8 cellular contexts compared by ENCODE assay signal in genomic region chr11:451738-452137, GRCh38. TPM values are rescaled to one million over a fixed set of nuclear protein-coding genes. Genes with fewer than 3 reads are reported as not detected.
DNase-seq lines count a peak whose midpoint lies in the region; ATAC-seq and TF ChIP-seq lines count a peak whose summit lies in the region.
"Had no signal": no experiment of that assay in that cellular context is flagged by ENCODE, and none has a peak within 500 bp of the region (broad histone marks: within the 10 kb centered on the region; RNA-seq: fewer than 3 reads in every experiment).

No MANE protein-coding gene starts in this region.

- H3K9me3 Mint-ChIP-seq in H9: peaks cover 0 to 2% of the 10 kb centered on the region in 2 experiments; a peak in 2 of 5 replicates
- no peaks in the 10 kb centered on the region for H3K9me3 Mint-ChIP-seq in T-cell

- no peak overlapping the region for H2BK20ac ChIP-seq in H9 (ENCODE audit: low read depth, low read length, poor library complexity, severe bottlenecking)

- H3K79me2 ChIP-seq in H9 (ENCODE audit: insufficient read depth, low read length) (peaks cover 5% of the 10 kb centered on the region; the same call in 1 of the 2 replicates), fibroblast of lung (ENCODE audit: control insufficient read depth, insufficient read depth, low read length) (peaks cover 38% of the 10 kb centered on the region)

- H2BK5ac ChIP-seq in H9 (ENCODE audit: insufficient read length, low read length): no peak overlapping the region

- H3K9me3 ChIP-seq in H9 (ENCODE audit: control insufficient read depth, low read depth, low read length): no peaks in the 10 kb centered on the region
- no peaks in the 10 kb centered on the region for H3K9me3 ChIP-seq in fibroblast of lung (ENCODE audit: control insufficient read depth, insufficient read depth, low read depth, low read length)
- no peaks in the 10 kb centered on the region for H3K9me3 ChIP-seq in skeletal muscle tissue (ENCODE audit: control insufficient read depth in 3 of 3, low read length in 3 of 3)

- H2AFZ ChIP-seq in H9 (ENCODE audit: low read length) (no peak overlapping the region), fibroblast of lung (ENCODE audit: low read length) (no peak overlapping the region)

- H3K18ac ChIP-seq in H9 (ENCODE audit: insufficient read length, low read depth, low read length): no peak overlapping the region

- no peak overlapping the region for H3K23ac ChIP-seq in H9 (ENCODE audit: insufficient read length, low read depth, low read length)

- H3K27ac ChIP-seq in H9 (ENCODE audit: insufficient read length, low read depth, low read length): no peak overlapping the region
- no peak overlapping the region for H3K27ac ChIP-seq in fibroblast of lung (ENCODE audit: insufficient read depth, low read length)
- no peak overlapping the region for H3K27ac ChIP-seq in skeletal muscle tissue (ENCODE audit: low read depth, low read length)

- DNase-seq in H9 (no peak), T-cell (no peak), fibroblast of lung (ENCODE audit: low read depth in 2 of 2) (no peak), kidney glomerular epithelial cell (lab: John Stamatoyannopoulos, UW) (no peak)

- no CpG with 5 or more reads among the region's 14 CpGs for WGBS in H9 (ENCODE audit: extremely low coverage, insufficient read length, low lambda C conversion rate)

- no peak overlapping the region for H3K27ac Mint-ChIP-seq in H9
- H3K27ac Mint-ChIP-seq in T-cell: peak overlapping the region in 1 of 2 donors; percentile 88

- no peak overlapping the region for H4K91ac ChIP-seq in H9 (ENCODE audit: insufficient read length, low read depth, low read length)

- H3K79me1 ChIP-seq in H9 (ENCODE audit: insufficient read depth, low read depth, low read length, poor library complexity, severe bottlenecking): peaks cover 7% of the 10 kb centered on the region

- H3K4me3 ChIP-seq in fibroblast of lung (replicated peaks in 1 of 4; ENCODE audit: control extremely low read depth in 1 of 4, insufficient read depth in 1 of 4, low read depth in 3 of 4, low read length in 4 of 4): peak overlapping the region; percentile 78 to 90 (median 86)
- peak overlapping the region in 2 of 3 donors; percentile 84 for H3K4me3 ChIP-seq in skeletal muscle tissue (ENCODE audit: low read length in 3 of 3)

- H3K36me3 ChIP-seq in fibroblast of lung (ENCODE audit: control insufficient read depth, insufficient read depth, low read length) (peaks cover 16% of the 10 kb centered on the region), skeletal muscle tissue (ENCODE audit: control insufficient read depth in 3 of 3, insufficient read depth in 3 of 3, low read length in 3 of 3) (peaks cover 15 to 23% (median 17%) of the 10 kb centered on the region in 3 donors)

- H3K36me3 Mint-ChIP-seq in H9 (ENCODE audit: insufficient read depth in 1 of 3, low read depth in 3 of 3) (peaks cover 14 to 37% (median 28%) of the 10 kb centered on the region in 3 experiments; a peak in 6 of 7 replicates), T-cell (peaks cover 12% of the 10 kb centered on the region)

- no peak overlapping the region for H3K4me2 ChIP-seq in H9 (ENCODE audit: insufficient read depth, insufficient read length, low read length)
- H3K4me2 ChIP-seq in fibroblast of lung (ENCODE audit: extremely low read depth, insufficient read depth, low read length): peak overlapping the region; percentile 97

- no peaks in the 10 kb centered on the region for H3K27me3 Mint-ChIP-seq in H9 (ENCODE audit: low read depth)
- no peaks in the 10 kb centered on the region for H3K27me3 Mint-ChIP-seq in T-cell

- H2AK5ac ChIP-seq in H9 (ENCODE audit: insufficient read length, low read length): no peak overlapping the region

- peaks cover 7% of the 10 kb centered on the region for H3K23me2 ChIP-seq in H9 (ENCODE audit: insufficient read length, low read depth, low read length, poor library complexity, severe bottlenecking)

- POLR2A ChIA-PET in T-cell (lab: Charles Lee): no interaction called here

- H3K4ac ChIP-seq in H9 (ENCODE audit: low read depth, low read length): no peak overlapping the region

- no peak overlapping the region for H3K14ac ChIP-seq in H9 (ENCODE audit: insufficient read depth, low read length)

- H4K5ac ChIP-seq in H9 (ENCODE audit: insufficient read length, low read depth, low read length): no peak overlapping the region

- TF ChIP-seq CTCF in H9 (conservative IDR thresholded peaks at IDR 0.05): no peak
- TF ChIP-seq CTCF in fibroblast of lung (conservative IDR thresholded peaks at IDR 0.05 in 1 of 2, IDR thresholded peaks at IDR 0.05 in 1 of 2; ENCODE audit: low read depth in 1 of 2, low read length in 2 of 2): no peak

- H3K4me1 ChIP-seq in H9 (ENCODE audit: insufficient read depth, low read length) (no peaks in the 10 kb centered on the region), fibroblast of lung (ENCODE audit: control insufficient read depth, extremely low read depth, insufficient read depth, low read length) (peaks cover 2% of the 10 kb centered on the region), skeletal muscle tissue (ENCODE audit: control insufficient read depth in 3 of 3, insufficient read depth in 3 of 3, low read length in 3 of 3) (peaks cover 27 to 38% (median 27%) of the 10 kb centered on the region in 3 donors)

- CTCF ChIA-PET in T-cell (lab: Charles Lee): interaction anchor here in 1 of 2 donors (4.1 kb wide), 1 partner anchor 45 kb away, joined by 38 read pairs; no protein-coding TSS in a partner anchor

- H4K8ac ChIP-seq in H9 (replicated peaks; ENCODE audit: insufficient read length, low read depth, low read length): no peak overlapping the region

- H3K9ac ChIP-seq in H9 (ENCODE audit: extremely low read depth, insufficient read length, low read length): no peak overlapping the region
- H3K9ac ChIP-seq in fibroblast of lung (ENCODE audit: insufficient read depth, low read length): no peak overlapping the region
- peak overlapping the region in 1 of 3 donors; percentile 91 for H3K9ac ChIP-seq in skeletal muscle tissue (ENCODE audit: low read depth in 1 of 3, low read length in 3 of 3)

- no peak overlapping the region for H2BK15ac ChIP-seq in H9 (ENCODE audit: low read depth, low read length)

- H3K4me1 Mint-ChIP-seq in H9: peaks cover 34% of the 10 kb centered on the region in 2 experiments
- H3K4me1 Mint-ChIP-seq in T-cell: peaks cover 32 to 38% (median 33%) of the 10 kb centered on the region in 3 donors

- H3K27me3 ChIP-seq in H9 (ENCODE audit: insufficient read depth, low read length): no peaks in the 10 kb centered on the region
- H3K27me3 ChIP-seq in fibroblast of lung (ENCODE audit: control insufficient read depth, insufficient read depth, low read length): no peaks in the 10 kb centered on the region
- H3K27me3 ChIP-seq in skeletal muscle tissue (ENCODE audit: control insufficient read depth in 3 of 3, insufficient read depth in 3 of 3, low read length in 3 of 3): no peaks in the 10 kb centered on the region

- H2BK120ac ChIP-seq in H9 (ENCODE audit: low read depth, low read length, poor library complexity, severe bottlenecking): no peak overlapping the region

- no peak overlapping the region for H3K56ac ChIP-seq in H9 (ENCODE audit: insufficient read length, low read depth, low read length)

- ATAC-seq in T-cell (replicated peaks in 1 of 4): no peak
- no peak for ATAC-seq in HG03520 (IDR thresholded peaks at IDR 0.05; ENCODE audit: unreplicated experiment)
- no peak for ATAC-seq in HG03521 (IDR thresholded peaks at IDR 0.05; ENCODE audit: unreplicated experiment)

- no peak overlapping the region for H3T11ph ChIP-seq in H9 (ENCODE audit: low read length)

- H2BK12ac ChIP-seq in H9 (ENCODE audit: insufficient read length, low read depth, low read length): no peak overlapping the region

- H3K4me3 Mint-ChIP-seq in H9 (peak overlapping the region; percentile 96; a peak in 4 of 5 replicates), T-cell (peak overlapping the region; percentile 84 to 92 (median 92))

- H4K20me1 ChIP-seq in H9 (ENCODE audit: control insufficient read depth, insufficient read depth, insufficient read length) (no peaks in the 10 kb centered on the region), fibroblast of lung (ENCODE audit: control insufficient read depth, extremely low read depth, insufficient read depth, low read length) (no peaks in the 10 kb centered on the region)

RNA-seq across cellular contexts. Expression of gene PTDSS2, which starts 1.7 kb away (rescaled TPM):
- total RNA-seq in H9 (2021): 53.4 and 55.3 TPM in 2 replicates
- 10 to 100 TPM; 22.4 to 33.5 (median 28.7) TPM for total RNA-seq in T-cell
- 31.8 and 36.7 TPM in 2 replicates for total RNA-seq in fibroblast of lung
- polyA plus RNA-seq in fibroblast of lung: 17.4 and 18.1 TPM in 2 replicates
- polyA plus RNA-seq in fibroblast of lung (2012): 21.6 and 25.9 TPM in 2 replicates
- polyA minus RNA-seq in fibroblast of lung (ENCODE audit: low replicate concordance): 57.5 and 90.3 TPM in 2 replicates
- total RNA-seq in skeletal muscle tissue: 21.4 TPM

RNA-seq across cellular contexts. Expression of gene ANO9, which starts 9.9 kb away (rescaled TPM):
- total RNA-seq in H9 (2021) (12.3 and 13.1 TPM in 2 replicates), T-cell (100 to 1,000 TPM; 103 to 128 (median 120) TPM), fibroblast of lung (not detected in 2 replicates), skeletal muscle tissue (not detected)
- polyA plus RNA-seq in fibroblast of lung: not detected in 2 replicates
- polyA plus RNA-seq in fibroblast of lung (2012): 0.02 TPM in 1 of 2 replicates, not detected in the other
- not detected in 2 replicates for polyA minus RNA-seq in fibroblast of lung (ENCODE audit: low replicate concordance)

RNA-seq across cellular contexts. Expression of gene SIGIRR, which starts 36.9 kb away (rescaled TPM):
- 85.7 and 89.7 TPM in 2 replicates for total RNA-seq in H9 (2021)
- 100 to 1,000 TPM; 395 to 488 (median 460) TPM for total RNA-seq in T-cell
- 13.4 and 16.7 TPM in 2 replicates for total RNA-seq in fibroblast of lung
- 8.9 and 10.5 TPM in 2 replicates for polyA plus RNA-seq in fibroblast of lung
- polyA plus RNA-seq in fibroblast of lung (2012): 25.6 and 29.5 TPM in 2 replicates
- polyA minus RNA-seq in fibroblast of lung (ENCODE audit: low replicate concordance): 7.6 and 9.5 TPM in 2 replicates
- total RNA-seq in skeletal muscle tissue: 5.7 TPM

RNA-seq across cellular contexts. Expression of gene RNH1, which starts 55.3 kb away (rescaled TPM):
- total RNA-seq in H9 (2021): 60.0 and 67.0 TPM in 2 replicates
- 100 to 1,000 TPM; 126 to 141 (median 131) TPM for total RNA-seq in T-cell
- total RNA-seq in fibroblast of lung: 502 and 561 TPM in 2 replicates
- 102 and 140 TPM in 2 replicates for polyA plus RNA-seq in fibroblast of lung
- polyA plus RNA-seq in fibroblast of lung (2012): 252 and 382 TPM in 2 replicates
- 231 and 305 TPM in 2 replicates for polyA minus RNA-seq in fibroblast of lung (ENCODE audit: low replicate concordance)
- 84.5 TPM for total RNA-seq in skeletal muscle tissue

RNA-seq across cellular contexts. Expression of gene PKP3, which starts 57.7 kb away (rescaled TPM):
- total RNA-seq in H9 (2021): 41.7 and 43.8 TPM in 2 replicates
- under 1 TPM in 4 of 5 donors, not detected in 1; 0.32 to 0.85 (median 0.47) TPM for total RNA-seq in T-cell
- 0.26 and 0.83 TPM in 2 replicates for total RNA-seq in fibroblast of lung
- polyA plus RNA-seq in fibroblast of lung: 0.17 and 0.24 TPM in 2 replicates
- 0.38 and 0.84 TPM in 2 replicates for polyA plus RNA-seq in fibroblast of lung (2012)
- 0.15 TPM in 1 of 2 replicates, not detected in the other for polyA minus RNA-seq in fibroblast of lung (ENCODE audit: low replicate concordance)
- 1.0 TPM for total RNA-seq in skeletal muscle tissue
- total RNA-seq: T-helper 2 cell treated with Interferon-gamma antibody and Interleukin-4, amounts not matched to agents 100 ng/mL and 5 ng/mL, for 36 hours had no signal

Comparison
In these comparisons a context has a peak if more than half of its experiments do, and no peak if none do; other contexts are left out.
1. RNA of gene ANO9, which starts 9.9 kb away (total RNA-seq): 103 to 128 TPM in T-cell and 12.3 to 13.1 TPM in H9; not detected in fibroblast of lung and not detected in skeletal muscle tissue (single experiment); every median in the first group is over 10 times any median in the second.